In the genomic region with DNA sequence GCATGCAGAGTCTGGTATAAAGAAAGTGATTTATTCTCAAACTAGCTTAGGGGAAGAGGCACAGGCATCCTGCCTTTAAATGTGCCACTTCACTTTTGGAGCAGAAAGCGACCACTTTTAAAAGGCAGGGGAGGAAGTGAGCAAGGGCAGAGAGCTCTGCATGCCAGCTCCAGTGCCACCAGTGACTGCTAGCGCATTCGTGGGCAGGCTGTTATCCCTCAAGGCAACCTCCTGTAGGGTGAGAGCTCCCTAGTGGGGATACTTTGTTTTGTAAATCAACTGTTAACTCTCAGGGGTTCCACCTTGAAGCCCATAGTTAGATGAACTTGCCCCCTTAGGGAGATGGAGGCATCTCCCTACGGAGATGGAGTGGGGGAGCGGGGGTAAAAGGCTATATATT, we compare ENCODE assay signal across 1 cellular context.
TF ChIP-seq lines count a peak whose summit lies in the region.

No MANE protein-coding gene starts in this region.

TF ChIP-seq in WTC11, 78 proteins besides CTCF, POLR2A, EP300 and RAD21 (continued from another document):
- TF ChIP-seq, protein P1, sequence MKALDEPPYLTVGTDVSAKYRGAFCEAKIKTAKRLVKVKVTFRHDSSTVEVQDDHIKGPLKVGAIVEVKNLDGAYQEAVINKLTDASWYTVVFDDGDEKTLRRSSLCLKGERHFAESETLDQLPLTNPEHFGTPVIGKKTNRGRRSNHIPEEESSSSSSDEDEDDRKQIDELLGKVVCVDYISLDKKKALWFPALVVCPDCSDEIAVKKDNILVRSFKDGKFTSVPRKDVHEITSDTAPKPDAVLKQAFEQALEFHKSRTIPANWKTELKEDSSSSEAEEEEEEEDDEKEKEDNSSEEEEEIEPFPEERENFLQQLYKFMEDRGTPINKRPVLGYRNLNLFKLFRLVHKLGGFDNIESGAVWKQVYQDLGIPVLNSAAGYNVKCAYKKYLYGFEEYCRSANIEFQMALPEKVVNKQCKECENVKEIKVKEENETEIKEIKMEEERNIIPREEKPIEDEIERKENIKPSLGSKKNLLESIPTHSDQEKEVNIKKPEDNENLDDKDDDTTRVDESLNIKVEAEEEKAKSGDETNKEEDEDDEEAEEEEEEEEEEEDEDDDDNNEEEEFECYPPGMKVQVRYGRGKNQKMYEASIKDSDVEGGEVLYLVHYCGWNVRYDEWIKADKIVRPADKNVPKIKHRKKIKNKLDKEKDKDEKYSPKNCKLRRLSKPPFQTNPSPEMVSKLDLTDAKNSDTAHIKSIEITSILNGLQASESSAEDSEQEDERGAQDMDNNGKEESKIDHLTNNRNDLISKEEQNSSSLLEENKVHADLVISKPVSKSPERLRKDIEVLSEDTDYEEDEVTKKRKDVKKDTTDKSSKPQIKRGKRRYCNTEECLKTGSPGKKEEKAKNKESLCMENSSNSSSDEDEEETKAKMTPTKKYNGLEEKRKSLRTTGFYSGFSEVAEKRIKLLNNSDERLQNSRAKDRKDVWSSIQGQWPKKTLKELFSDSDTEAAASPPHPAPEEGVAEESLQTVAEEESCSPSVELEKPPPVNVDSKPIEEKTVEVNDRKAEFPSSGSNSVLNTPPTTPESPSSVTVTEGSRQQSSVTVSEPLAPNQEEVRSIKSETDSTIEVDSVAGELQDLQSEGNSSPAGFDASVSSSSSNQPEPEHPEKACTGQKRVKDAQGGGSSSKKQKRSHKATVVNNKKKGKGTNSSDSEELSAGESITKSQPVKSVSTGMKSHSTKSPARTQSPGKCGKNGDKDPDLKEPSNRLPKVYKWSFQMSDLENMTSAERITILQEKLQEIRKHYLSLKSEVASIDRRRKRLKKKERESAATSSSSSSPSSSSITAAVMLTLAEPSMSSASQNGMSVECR (CRISPR knock-in tag; IDR thresholded peaks at IDR 0.05; ENCODE audit: borderline replicate concordance) = no peak
- TF ChIP-seq FOXJ3 (CRISPR knock-in tag; IDR thresholded peaks at IDR 0.05; ENCODE audit: borderline replicate concordance) (no peak), TEAD1 (CRISPR knock-in tag; IDR thresholded peaks at IDR 0.05) (no peak), CREB1 (CRISPR knock-in tag; IDR thresholded peaks at IDR 0.05) (no peak), NFE2L1 (CRISPR knock-in tag; IDR thresholded peaks at IDR 0.05) (no peak), ZBTB21 (CRISPR knock-in tag; IDR thresholded peaks at IDR 0.05; ENCODE audit: borderline replicate concordance) (no peak), NFYB (CRISPR knock-in tag; conservative IDR thresholded peaks at IDR 0.05; ENCODE audit: low read depth) (no peak), ZNF396 (CRISPR knock-in tag; IDR thresholded peaks at IDR 0.05; ENCODE audit: borderline replicate concordance) (no peak)
- TF ChIP-seq, protein P2, sequence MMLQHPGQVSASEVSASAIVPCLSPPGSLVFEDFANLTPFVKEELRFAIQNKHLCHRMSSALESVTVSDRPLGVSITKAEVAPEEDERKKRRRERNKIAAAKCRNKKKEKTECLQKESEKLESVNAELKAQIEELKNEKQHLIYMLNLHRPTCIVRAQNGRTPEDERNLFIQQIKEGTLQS (CRISPR knock-in tag; conservative IDR thresholded peaks at IDR 0.05) = no peak
- TF ChIP-seq, protein P3, sequence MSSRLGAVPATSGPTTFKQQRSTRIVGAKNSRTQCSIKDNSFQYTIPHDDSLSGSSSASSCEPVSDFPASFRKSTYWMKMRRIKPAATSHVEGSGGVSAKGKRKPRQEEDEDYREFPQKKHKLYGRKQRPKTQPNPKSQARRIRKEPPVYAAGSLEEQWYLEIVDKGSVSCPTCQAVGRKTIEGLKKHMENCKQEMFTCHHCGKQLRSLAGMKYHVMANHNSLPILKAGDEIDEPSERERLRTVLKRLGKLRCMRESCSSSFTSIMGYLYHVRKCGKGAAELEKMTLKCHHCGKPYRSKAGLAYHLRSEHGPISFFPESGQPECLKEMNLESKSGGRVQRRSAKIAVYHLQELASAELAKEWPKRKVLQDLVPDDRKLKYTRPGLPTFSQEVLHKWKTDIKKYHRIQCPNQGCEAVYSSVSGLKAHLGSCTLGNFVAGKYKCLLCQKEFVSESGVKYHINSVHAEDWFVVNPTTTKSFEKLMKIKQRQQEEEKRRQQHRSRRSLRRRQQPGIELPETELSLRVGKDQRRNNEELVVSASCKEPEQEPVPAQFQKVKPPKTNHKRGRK (CRISPR knock-in tag; IDR thresholded peaks at IDR 0.05; ENCODE audit: borderline replicate concordance) = no peak
- TF ChIP-seq, protein P4, sequence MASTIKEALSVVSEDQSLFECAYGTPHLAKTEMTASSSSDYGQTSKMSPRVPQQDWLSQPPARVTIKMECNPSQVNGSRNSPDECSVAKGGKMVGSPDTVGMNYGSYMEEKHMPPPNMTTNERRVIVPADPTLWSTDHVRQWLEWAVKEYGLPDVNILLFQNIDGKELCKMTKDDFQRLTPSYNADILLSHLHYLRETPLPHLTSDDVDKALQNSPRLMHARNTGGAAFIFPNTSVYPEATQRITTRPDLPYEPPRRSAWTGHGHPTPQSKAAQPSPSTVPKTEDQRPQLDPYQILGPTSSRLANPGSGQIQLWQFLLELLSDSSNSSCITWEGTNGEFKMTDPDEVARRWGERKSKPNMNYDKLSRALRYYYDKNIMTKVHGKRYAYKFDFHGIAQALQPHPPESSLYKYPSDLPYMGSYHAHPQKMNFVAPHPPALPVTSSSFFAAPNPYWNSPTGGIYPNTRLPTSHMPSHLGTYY (CRISPR knock-in tag; IDR thresholded peaks at IDR 0.05) = no peak
